ENCODE assay signal across 8 cellular contexts in genomic region chr2:218269900-218270720, GRCh38. TPM values are rescaled to one million over a fixed set of nuclear protein-coding genes. Genes with fewer than 3 reads are reported as not detected.
DNase-seq lines count a peak whose midpoint lies in the region; FAIRE-seq and TF ChIP-seq lines count a peak whose summit lies in the region.

TSS of gene AAMP (minus strand) at chr2:218270137. CDS start at chr2:218270086, 51 bp downstream.
TSS of gene PNKD (plus strand) at chr2:218270519. CDS start at chr2:218270536, 17 bp downstream.

- TF ChIP-seq CTCF in HFF-Myc (IDR thresholded peaks at IDR 0.05; ENCODE audit: low read depth, low read length, missing control alignments) (no peak), subcutaneous adipose tissue (IDR thresholded peaks at IDR 0.05; ENCODE audit: low read depth) (no peak)

- peaks cover 8% of the 10 kb centered on the region for H3K79me1 ChIP-seq in neuronal stem cell (ENCODE audit: low read depth, low read length)

- peak within 1 kb of the TSS; percentile 90 for H2AFZ ChIP-seq in neuronal stem cell (ENCODE audit: low read length)

- H3K9me3 ChIP-seq in neuronal stem cell (replicated peaks in 1 of 2; ENCODE audit: control insufficient read depth in 2 of 2, insufficient read depth in 1 of 2, low read depth in 1 of 2, low read length in 2 of 2), result no peaks in the 10 kb centered on the region

- H3K27me3 Mint-ChIP-seq in activated naive CD4-positive, alpha-beta T cell treated with anti-CD3 and anti-CD28 coated beads for 36 hours (ENCODE audit: low read depth), result no peaks in the 10 kb centered on the region

- peak within 1 kb of the TSS; percentile 92 for H3K9ac ChIP-seq in neuronal stem cell (ENCODE audit: low read depth, low read length, poor library complexity)

- H3K36me3 ChIP-seq in neuronal stem cell (replicated peaks in 1 of 2; ENCODE audit: control insufficient read depth in 2 of 2, insufficient read depth in 2 of 2, low read length in 2 of 2), result peaks cover 35 to 47% of the 10 kb centered on the region in 2 donors

- peaks cover 8 to 10% of the 10 kb centered on the region in 2 donors for H3K4me1 ChIP-seq in neuronal stem cell (ENCODE audit: control insufficient read depth in 2 of 2, insufficient read depth in 1 of 2, low read depth in 1 of 2, low read length in 2 of 2)

- no CpG with 5 or more reads among the region's 64 CpGs for WGBS in neuronal stem cell (ENCODE audit: extremely low coverage in 2 of 2, insufficient read length in 2 of 2, insufficient replicate concordance in 1 of 2), 2 donors

- DNase-seq in GM03348 (ENCODE audit: low spot score), result peak; percentile 100
- DNase-seq in HFF-Myc (ENCODE audit: extremely low read depth, low read depth), result peak; percentile 96
- DNase-seq in NAMALWA (ENCODE audit: low spot score), result peak; percentile 99
- peak; percentile 99 for DNase-seq in SK-N-DZ (ENCODE audit: low spot score)
- peak; percentile 100 for DNase-seq in activated naive CD4-positive, alpha-beta T cell treated with anti-CD3 and anti-CD28 coated beads for 36 hours
- peak; percentile 95 to 99 for DNase-seq in frontal cortex (ENCODE audit: low spot score in 2 of 2)
- peak; percentile 100 for DNase-seq in neuronal stem cell (ENCODE audit: low spot score)

- H3K4me3 Mint-ChIP-seq in activated naive CD4-positive, alpha-beta T cell treated with anti-CD3 and anti-CD28 coated beads for 36 hours, result peak within 1 kb of the TSS; percentile 80

- H2BK15ac ChIP-seq in neuronal stem cell (ENCODE audit: low read length), result no peak within 1 kb of the TSS

- FAIRE-seq in frontal cortex (lab: Jason Lieb, UNC), result peak; percentile 98

- H4K91ac ChIP-seq in neuronal stem cell (ENCODE audit: low read depth, low read length, poor library complexity), result no peak within 1 kb of the TSS

- intact Hi-C loops in activated naive CD4-positive, alpha-beta T cell treated with anti-CD3 and anti-CD28 coated beads for 36 hours (cut with micrococcal nuclease), result loop anchor here (1.0 to 5.0 kb wide), 14 partner anchors 16 to 1118 kb away; partner anchors contain the start of genes BCS1L, CNOT9, RNF25 and STK36

- H3K18ac ChIP-seq in neuronal stem cell (ENCODE audit: low read length), result peak within 1 kb of the TSS; percentile 92

- H3K27me3 ChIP-seq in neuronal stem cell (ENCODE audit: control insufficient read depth in 3 of 3, insufficient read depth in 3 of 3, low read depth in 1 of 3, low read length in 3 of 3), result no peaks in the 10 kb centered on the region

- no peak within 1 kb of the TSS for H3K4ac ChIP-seq in neuronal stem cell (ENCODE audit: low read length)

- no peaks in the 10 kb centered on the region for H3K9me3 Mint-ChIP-seq in activated naive CD4-positive, alpha-beta T cell treated with anti-CD3 and anti-CD28 coated beads for 36 hours

- CTCF ChIA-PET in activated naive CD4-positive, alpha-beta T cell treated with anti-CD3 and anti-CD28 coated beads for 36 hours (lab: Charles Lee), result interaction anchor here (0.6 to 7.4 kb wide), 10 partner anchors 11 to 86 kb away, joined by 3 to 214 read pairs (median 6); partner anchors contain the start of genes ARPC2 and TMBIM1

- peaks cover 23% of the 10 kb centered on the region for H3K36me3 Mint-ChIP-seq in activated naive CD4-positive, alpha-beta T cell treated with anti-CD3 and anti-CD28 coated beads for 36 hours (ENCODE audit: low read depth)

- H2AK5ac ChIP-seq in neuronal stem cell (ENCODE audit: low read depth, low read length), result peak within 1 kb of the TSS; percentile 31

- H3K23ac ChIP-seq in neuronal stem cell (ENCODE audit: low read depth, low read length, poor library complexity), result peak within 1 kb of the TSS; percentile 49

- no peak within 1 kb of the TSS for H4K8ac ChIP-seq in neuronal stem cell (ENCODE audit: low read depth, low read length)

- no peak within 1 kb of the TSS for H2BK5ac ChIP-seq in neuronal stem cell (ENCODE audit: low read length)

- peaks cover 42% of the 10 kb centered on the region for H3K4me1 Mint-ChIP-seq in activated naive CD4-positive, alpha-beta T cell treated with anti-CD3 and anti-CD28 coated beads for 36 hours (ENCODE audit: low read depth)

- H3K27ac ChIP-seq in neuronal stem cell (replicated peaks; ENCODE audit: low read length), result peak within 1 kb of the TSS; percentile 16

- H3K4me2 ChIP-seq in neuronal stem cell (ENCODE audit: insufficient read depth, low read length, poor library complexity, severe bottlenecking), result peak within 1 kb of the TSS; percentile 84

- H2BK12ac ChIP-seq in neuronal stem cell (ENCODE audit: low read length), result no peak within 1 kb of the TSS

- peak within 1 kb of the TSS; percentile 86 for H3K14ac ChIP-seq in neuronal stem cell (ENCODE audit: low read length)

- peak within 1 kb of the TSS; percentile 96 for H3K4me3 ChIP-seq in HFF-Myc (replicated peaks; ENCODE audit: low read depth, low read length)
- H3K4me3 ChIP-seq in neuronal stem cell (ENCODE audit: low read length in 2 of 2), result peak within 1 kb of the TSS; percentile 83 to 91

- peak within 1 kb of the TSS; percentile 87 for H3K27ac Mint-ChIP-seq in activated naive CD4-positive, alpha-beta T cell treated with anti-CD3 and anti-CD28 coated beads for 36 hours

- no peak within 1 kb of the TSS for H2BK120ac ChIP-seq in neuronal stem cell (ENCODE audit: low read depth, low read length)

RNA-seq across cellular contexts. Expression of gene AAMP, which starts in this region (rescaled TPM):
- 128 and 170 TPM in 2 replicates for polyA plus RNA-seq in SK-N-DZ (2014; cell fraction: cytosol; rRNA removed)
- polyA plus RNA-seq in SK-N-DZ (2014; cell fraction: nucleus; rRNA removed), result 197 and 224 TPM in 2 replicates
- total RNA-seq in activated naive CD4-positive, alpha-beta T cell treated with anti-CD3 and anti-CD28 coated beads for 36 hours, result 10 to 100 TPM; 58.7 to 59.4 TPM
- total RNA-seq in frontal cortex (98.2 TPM), subcutaneous adipose tissue (100 to 1,000 TPM in 3 of 4 donors, 10 to 100 TPM in 1; 94.9 to 186 (median 123) TPM)
- polyA plus RNA-seq in neuronal stem cell (2013, experiment 1 of 2), result 45.1 TPM
- polyA plus RNA-seq in neuronal stem cell (2013, experiment 2 of 2), result 38.9 TPM

RNA-seq across cellular contexts. Expression of gene PNKD, which starts in this region (rescaled TPM):
- 72.8 and 76.1 TPM in 2 replicates for polyA plus RNA-seq in SK-N-DZ (2014; cell fraction: cytosol; rRNA removed)
- polyA plus RNA-seq in SK-N-DZ (2014; cell fraction: nucleus; rRNA removed), result 54.6 and 55.3 TPM in 2 replicates
- 10 to 100 TPM; 20.4 to 21.4 TPM for total RNA-seq in activated naive CD4-positive, alpha-beta T cell treated with anti-CD3 and anti-CD28 coated beads for 36 hours
- total RNA-seq in frontal cortex (15.1 TPM), subcutaneous adipose tissue (10 to 100 TPM; 26.1 to 50.4 (median 46.7) TPM)
- 58.6 TPM for polyA plus RNA-seq in neuronal stem cell (2013, experiment 1 of 2)
- 61.7 TPM for polyA plus RNA-seq in neuronal stem cell (2013, experiment 2 of 2)

Comparison
In these comparisons a context has a peak if more than half of its experiments do, and no peak if none do; other contexts are left out.
1. Peak in every context shown above with its lines: DNase-seq, H3K4me3 ChIP-seq and H3K27ac ChIP-seq.